Comparison of ENCODE assay signal across 1 cellular context in the genomic region with DNA sequence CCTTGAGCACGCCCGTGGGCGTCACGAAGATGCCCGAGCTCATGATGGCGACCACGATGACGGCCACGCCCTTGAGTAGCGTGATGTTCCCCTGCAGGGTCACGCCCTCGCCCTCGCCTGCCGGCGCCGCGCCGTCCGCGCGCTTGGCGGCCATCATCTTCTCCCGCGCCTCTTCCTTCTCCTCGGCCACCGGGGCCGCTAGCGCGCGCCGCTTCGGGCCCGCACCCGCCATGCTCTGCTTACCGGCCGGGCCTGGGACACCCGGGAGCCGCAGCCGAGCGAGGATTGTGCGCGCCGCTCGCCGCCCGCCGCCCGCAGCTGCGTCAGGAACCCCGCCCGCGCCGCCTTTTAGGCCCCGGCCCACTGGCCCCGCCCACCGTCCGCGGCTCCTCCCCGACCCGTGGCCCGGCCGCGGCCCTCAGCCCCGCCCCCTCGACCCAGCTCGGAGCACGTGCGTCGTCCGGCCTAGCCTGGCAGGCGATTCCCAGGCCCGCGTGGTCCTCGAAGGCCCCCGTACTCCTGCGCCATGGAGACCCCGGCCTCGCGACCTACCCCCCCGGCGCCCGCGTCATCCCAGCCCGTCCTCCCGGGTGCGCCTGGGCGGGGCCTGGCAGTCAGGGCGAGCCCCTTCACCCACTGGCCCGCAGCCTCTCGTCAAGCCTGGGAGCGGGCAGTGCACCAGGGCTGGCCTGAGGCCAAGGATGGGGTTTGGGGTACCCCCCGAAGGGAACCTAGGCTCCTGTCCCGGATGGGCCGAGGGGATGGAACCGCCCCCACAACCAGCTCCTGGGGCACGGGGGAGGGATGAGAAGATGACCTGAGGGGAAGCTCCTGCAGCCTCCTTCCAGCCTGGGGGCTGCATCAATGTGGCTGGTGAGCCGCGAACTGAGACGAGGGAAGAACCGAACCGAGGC.
TF ChIP-seq lines count a peak whose summit lies in the region.

No MANE protein-coding gene starts in this region.

TF ChIP-seq in K562, 482 proteins besides CTCF, POLR2A, EP300 and RAD21 (continued from another document and continues in another):
- TF ChIP-seq MYC (IDR thresholded peaks at IDR 0.05; ENCODE audit: low read depth, low read length): peak; percentile 93
- peak; percentile 49; the same call in 1 of the 2 replicates for TF ChIP-seq MYC (CRISPR knock-in tag; IDR thresholded peaks at IDR 0.05; ENCODE audit: borderline replicate concordance, low read depth)
- TF ChIP-seq, protein P1, sequence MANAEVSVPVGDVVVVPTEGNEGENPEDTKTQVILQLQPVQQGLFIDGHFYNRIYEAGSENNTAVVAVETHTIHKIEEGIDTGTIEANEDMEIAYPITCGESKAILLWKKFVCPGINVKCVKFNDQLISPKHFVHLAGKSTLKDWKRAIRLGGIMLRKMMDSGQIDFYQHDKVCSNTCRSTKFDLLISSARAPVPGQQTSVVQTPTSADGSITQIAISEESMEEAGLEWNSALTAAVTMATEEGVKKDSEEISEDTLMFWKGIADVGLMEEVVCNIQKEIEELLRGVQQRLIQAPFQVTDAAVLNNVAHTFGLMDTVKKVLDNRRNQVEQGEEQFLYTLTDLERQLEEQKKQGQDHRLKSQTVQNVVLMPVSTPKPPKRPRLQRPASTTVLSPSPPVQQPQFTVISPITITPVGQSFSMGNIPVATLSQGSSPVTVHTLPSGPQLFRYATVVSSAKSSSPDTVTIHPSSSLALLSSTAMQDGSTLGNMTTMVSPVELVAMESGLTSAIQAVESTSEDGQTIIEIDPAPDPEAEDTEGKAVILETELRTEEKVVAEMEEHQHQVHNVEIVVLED (CRISPR knock-in tag; IDR thresholded peaks at IDR 0.05): peak; percentile 60
- peak; percentile 58; the same call in 1 of the 2 replicates for TF ChIP-seq ZKSCAN8 (CRISPR knock-in tag; IDR thresholded peaks at IDR 0.05)
- peak; percentile 62; the same call in 1 of the 2 replicates for TF ChIP-seq KDM2B (CRISPR knock-in tag; IDR thresholded peaks at IDR 0.05)
- TF ChIP-seq, protein P2, sequence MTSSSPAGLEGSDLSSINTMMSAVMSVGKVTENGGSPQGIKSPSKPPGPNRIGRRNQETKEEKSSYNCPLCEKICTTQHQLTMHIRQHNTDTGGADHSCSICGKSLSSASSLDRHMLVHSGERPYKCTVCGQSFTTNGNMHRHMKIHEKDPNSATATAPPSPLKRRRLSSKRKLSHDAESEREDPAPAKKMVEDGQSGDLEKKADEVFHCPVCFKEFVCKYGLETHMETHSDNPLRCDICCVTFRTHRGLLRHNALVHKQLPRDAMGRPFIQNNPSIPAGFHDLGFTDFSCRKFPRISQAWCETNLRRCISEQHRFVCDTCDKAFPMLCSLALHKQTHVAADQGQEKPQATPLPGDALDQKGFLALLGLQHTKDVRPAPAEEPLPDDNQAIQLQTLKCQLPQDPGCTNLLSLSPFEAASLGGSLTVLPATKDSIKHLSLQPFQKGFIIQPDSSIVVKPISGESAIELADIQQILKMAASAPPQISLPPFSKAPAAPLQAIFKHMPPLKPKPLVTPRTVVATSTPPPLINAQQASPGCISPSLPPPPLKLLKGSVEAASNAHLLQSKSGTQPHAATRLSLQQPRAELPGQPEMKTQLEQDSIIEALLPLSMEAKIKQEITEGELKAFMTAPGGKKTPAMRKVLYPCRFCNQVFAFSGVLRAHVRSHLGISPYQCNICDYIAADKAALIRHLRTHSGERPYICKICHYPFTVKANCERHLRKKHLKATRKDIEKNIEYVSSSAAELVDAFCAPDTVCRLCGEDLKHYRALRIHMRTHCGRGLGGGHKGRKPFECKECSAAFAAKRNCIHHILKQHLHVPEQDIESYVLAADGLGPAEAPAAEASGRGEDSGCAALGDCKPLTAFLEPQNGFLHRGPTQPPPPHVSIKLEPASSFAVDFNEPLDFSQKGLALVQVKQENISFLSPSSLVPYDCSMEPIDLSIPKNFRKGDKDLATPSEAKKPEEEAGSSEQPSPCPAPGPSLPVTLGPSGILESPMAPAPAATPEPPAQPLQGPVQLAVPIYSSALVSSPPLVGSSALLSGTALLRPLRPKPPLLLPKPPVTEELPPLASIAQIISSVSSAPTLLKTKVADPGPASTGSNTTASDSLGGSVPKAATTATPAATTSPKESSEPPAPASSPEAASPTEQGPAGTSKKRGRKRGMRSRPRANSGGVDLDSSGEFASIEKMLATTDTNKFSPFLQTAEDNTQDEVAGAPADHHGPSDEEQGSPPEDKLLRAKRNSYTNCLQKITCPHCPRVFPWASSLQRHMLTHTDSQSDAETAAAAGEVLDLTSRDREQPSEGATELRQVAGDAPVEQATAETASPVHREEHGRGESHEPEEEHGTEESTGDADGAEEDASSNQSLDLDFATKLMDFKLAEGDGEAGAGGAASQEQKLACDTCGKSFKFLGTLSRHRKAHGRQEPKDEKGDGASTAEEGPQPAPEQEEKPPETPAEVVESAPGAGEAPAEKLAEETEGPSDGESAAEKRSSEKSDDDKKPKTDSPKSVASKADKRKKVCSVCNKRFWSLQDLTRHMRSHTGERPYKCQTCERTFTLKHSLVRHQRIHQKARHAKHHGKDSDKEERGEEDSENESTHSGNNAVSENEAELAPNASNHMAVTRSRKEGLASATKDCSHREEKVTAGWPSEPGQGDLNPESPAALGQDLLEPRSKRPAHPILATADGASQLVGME (CRISPR knock-in tag; IDR thresholded peaks at IDR 0.05): peak; percentile 79; the same call in 1 of the 2 replicates
- TF ChIP-seq, protein P3, sequence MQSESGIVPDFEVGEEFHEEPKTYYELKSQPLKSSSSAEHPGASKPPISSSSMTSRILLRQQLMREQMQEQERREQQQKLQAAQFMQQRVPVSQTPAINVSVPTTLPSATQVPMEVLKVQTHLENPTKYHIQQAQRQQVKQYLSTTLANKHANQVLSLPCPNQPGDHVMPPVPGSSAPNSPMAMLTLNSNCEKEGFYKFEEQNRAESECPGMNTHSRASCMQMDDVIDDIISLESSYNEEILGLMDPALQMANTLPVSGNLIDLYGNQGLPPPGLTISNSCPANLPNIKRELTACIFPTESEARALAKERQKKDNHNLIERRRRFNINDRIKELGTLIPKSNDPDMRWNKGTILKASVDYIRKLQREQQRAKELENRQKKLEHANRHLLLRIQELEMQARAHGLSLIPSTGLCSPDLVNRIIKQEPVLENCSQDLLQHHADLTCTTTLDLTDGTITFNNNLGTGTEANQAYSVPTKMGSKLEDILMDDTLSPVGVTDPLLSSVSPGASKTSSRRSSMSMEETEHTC (IDR thresholded peaks at IDR 0.05): peak; percentile 68; the same call in 1 of the 2 replicates
- TF ChIP-seq GTF2A2 (tag; IDR thresholded peaks at IDR 0.05): 0 out of 2 replicates have a peak, but pooled peaks have one; percentile 35
- TF ChIP-seq CCNT2 (IDR thresholded peaks at IDR 0.05; ENCODE audit: borderline replicate concordance, extremely low read depth, insufficient read length, low read depth, low read length): peak; percentile 54
- TF ChIP-seq, protein P4, sequence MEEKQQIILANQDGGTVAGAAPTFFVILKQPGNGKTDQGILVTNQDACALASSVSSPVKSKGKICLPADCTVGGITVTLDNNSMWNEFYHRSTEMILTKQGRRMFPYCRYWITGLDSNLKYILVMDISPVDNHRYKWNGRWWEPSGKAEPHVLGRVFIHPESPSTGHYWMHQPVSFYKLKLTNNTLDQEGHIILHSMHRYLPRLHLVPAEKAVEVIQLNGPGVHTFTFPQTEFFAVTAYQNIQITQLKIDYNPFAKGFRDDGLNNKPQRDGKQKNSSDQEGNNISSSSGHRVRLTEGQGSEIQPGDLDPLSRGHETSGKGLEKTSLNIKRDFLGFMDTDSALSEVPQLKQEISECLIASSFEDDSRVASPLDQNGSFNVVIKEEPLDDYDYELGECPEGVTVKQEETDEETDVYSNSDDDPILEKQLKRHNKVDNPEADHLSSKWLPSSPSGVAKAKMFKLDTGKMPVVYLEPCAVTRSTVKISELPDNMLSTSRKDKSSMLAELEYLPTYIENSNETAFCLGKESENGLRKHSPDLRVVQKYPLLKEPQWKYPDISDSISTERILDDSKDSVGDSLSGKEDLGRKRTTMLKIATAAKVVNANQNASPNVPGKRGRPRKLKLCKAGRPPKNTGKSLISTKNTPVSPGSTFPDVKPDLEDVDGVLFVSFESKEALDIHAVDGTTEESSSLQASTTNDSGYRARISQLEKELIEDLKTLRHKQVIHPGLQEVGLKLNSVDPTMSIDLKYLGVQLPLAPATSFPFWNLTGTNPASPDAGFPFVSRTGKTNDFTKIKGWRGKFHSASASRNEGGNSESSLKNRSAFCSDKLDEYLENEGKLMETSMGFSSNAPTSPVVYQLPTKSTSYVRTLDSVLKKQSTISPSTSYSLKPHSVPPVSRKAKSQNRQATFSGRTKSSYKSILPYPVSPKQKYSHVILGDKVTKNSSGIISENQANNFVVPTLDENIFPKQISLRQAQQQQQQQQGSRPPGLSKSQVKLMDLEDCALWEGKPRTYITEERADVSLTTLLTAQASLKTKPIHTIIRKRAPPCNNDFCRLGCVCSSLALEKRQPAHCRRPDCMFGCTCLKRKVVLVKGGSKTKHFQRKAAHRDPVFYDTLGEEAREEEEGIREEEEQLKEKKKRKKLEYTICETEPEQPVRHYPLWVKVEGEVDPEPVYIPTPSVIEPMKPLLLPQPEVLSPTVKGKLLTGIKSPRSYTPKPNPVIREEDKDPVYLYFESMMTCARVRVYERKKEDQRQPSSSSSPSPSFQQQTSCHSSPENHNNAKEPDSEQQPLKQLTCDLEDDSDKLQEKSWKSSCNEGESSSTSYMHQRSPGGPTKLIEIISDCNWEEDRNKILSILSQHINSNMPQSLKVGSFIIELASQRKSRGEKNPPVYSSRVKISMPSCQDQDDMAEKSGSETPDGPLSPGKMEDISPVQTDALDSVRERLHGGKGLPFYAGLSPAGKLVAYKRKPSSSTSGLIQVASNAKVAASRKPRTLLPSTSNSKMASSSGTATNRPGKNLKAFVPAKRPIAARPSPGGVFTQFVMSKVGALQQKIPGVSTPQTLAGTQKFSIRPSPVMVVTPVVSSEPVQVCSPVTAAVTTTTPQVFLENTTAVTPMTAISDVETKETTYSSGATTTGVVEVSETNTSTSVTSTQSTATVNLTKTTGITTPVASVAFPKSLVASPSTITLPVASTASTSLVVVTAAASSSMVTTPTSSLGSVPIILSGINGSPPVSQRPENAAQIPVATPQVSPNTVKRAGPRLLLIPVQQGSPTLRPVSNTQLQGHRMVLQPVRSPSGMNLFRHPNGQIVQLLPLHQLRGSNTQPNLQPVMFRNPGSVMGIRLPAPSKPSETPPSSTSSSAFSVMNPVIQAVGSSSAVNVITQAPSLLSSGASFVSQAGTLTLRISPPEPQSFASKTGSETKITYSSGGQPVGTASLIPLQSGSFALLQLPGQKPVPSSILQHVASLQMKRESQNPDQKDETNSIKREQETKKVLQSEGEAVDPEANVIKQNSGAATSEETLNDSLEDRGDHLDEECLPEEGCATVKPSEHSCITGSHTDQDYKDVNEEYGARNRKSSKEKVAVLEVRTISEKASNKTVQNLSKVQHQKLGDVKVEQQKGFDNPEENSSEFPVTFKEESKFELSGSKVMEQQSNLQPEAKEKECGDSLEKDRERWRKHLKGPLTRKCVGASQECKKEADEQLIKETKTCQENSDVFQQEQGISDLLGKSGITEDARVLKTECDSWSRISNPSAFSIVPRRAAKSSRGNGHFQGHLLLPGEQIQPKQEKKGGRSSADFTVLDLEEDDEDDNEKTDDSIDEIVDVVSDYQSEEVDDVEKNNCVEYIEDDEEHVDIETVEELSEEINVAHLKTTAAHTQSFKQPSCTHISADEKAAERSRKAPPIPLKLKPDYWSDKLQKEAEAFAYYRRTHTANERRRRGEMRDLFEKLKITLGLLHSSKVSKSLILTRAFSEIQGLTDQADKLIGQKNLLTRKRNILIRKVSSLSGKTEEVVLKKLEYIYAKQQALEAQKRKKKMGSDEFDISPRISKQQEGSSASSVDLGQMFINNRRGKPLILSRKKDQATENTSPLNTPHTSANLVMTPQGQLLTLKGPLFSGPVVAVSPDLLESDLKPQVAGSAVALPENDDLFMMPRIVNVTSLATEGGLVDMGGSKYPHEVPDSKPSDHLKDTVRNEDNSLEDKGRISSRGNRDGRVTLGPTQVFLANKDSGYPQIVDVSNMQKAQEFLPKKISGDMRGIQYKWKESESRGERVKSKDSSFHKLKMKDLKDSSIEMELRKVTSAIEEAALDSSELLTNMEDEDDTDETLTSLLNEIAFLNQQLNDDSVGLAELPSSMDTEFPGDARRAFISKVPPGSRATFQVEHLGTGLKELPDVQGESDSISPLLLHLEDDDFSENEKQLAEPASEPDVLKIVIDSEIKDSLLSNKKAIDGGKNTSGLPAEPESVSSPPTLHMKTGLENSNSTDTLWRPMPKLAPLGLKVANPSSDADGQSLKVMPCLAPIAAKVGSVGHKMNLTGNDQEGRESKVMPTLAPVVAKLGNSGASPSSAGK (IDR thresholded peaks at IDR 0.05): peak; percentile 99
